ENCODE assay signal across 8 cellular contexts in the genomic region with DNA sequence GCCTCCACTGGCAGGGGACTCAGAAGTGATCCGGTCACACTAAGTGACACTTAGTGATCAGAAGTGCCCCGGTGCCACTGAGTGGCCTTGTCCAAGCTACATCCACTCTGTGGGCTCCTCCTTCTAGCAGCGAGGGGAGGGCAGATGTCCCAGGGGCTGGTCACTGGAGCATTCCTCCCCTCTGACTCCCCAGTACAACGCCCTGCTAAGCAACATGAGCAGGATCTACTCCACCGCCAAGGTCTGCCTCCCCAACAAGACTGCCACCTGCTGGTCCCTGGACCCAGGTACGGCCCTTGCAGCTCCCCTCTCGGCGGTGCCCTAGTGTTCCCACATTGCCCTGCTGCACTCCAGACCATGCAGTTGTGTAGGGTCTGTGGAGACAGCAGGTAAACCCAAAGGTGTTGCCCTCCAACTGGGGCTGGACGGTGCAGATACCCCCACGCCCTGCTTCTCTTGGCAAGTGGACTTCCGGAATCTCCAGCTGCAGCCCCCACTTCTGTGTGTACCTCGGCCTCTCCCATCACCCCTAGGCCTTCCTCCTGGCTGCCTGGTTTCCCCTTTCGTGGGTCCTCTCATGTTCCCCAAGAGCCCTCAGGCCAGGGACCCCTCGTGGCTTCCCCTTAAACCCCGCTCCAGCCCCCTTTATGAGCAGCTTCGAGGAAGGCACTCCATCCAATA. TPM values are rescaled to one million over a fixed set of nuclear protein-coding genes. Genes with fewer than 3 reads are reported as not detected.
A peak's percentile ranks its signal among the peaks of the same experiment; 100 is the strongest.
DNase-seq lines count a peak whose midpoint lies in the region; ATAC-seq lines count a peak whose summit lies in the region.

No MANE protein-coding gene starts in this region.

- DNase-seq in NCI-H2081 (lab: John Stamatoyannopoulos, UW) = peak; percentile 53 to 65
- DNase-seq in NCI-H2081 treated with DMSO at 0.1 percent for 48 hours (lab: John Stamatoyannopoulos, UW) = no peak
- DNase-seq in NCI-H526 treated with DMSO at 0.1 percent for 48 hours (lab: John Stamatoyannopoulos, UW) = peak; percentile 52
- peak; percentile 74 to 77 for DNase-seq in activated CD4-positive, alpha-beta T cell treated with anti-CD3 and anti-CD28 coated beads, Interleukin-2, amount 50 U/mL, for 4 hours
- peak; percentile 89 for DNase-seq in ecto neural progenitor cell (ENCODE audit: low spot score)
- DNase-seq in lung microvascular endothelial cell (ENCODE audit: low read depth in 2 of 2) = peak; percentile 91 to 92
- DNase-seq in stimulated activated CD8-positive, alpha-beta memory T cell treated with anti-CD3 and anti-CD28 coated beads, Interleukin-12 subunit alpha, Interleukin-12 subunit beta, amount 100 ng/mL, for 24 hours (ENCODE audit: extremely low read depth) = peak; percentile 32

- ATAC-seq in HG03095 (IDR thresholded peaks at IDR 0.05; ENCODE audit: unreplicated experiment) = peak; percentile 54

RNA-seq across cellular contexts. Expression of a gene that starts 2.1 kb away (rescaled TPM):
- 21.4 and 80.6 TPM in 2 replicates for total RNA-seq in lung microvascular endothelial cell

RNA-seq across cellular contexts. Expression of a gene that starts 32.8 kb away (rescaled TPM):
- 7.3 and 12.9 TPM in 2 replicates for total RNA-seq in lung microvascular endothelial cell

RNA-seq across cellular contexts. Expression of a gene that starts 44.2 kb away (rescaled TPM):
- under 0.01 and 0.20 TPM in 2 replicates for total RNA-seq in lung microvascular endothelial cell
